ENCODE assay signal across 23 cellular contexts in the genomic region with DNA sequence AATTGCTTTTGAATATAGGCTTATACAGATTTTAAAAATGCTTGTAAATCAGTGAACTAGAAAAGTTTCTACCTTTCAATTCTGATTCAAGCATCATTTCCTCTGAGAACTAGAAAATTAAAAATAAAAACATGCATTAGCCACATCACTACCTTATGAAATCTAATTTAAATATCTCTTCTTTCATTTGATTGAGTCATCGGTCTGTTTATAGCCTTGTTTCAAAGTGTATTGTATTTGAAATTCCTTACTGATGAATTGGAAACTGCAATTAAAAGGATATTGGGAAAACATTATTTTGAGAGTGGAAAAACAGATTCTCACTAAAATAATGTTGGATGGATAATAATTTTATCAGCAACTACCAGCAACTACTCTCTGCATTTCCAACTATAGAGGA.
"Had no signal": no experiment of that assay in that cellular context is flagged by ENCODE, and none has a peak within 500 bp of the region (broad histone marks: within the 10 kb centered on the region; RNA-seq: fewer than 3 reads in every experiment).

No MANE protein-coding gene starts in this region.

- H3K9me3 ChIP-seq: SJSA1 had no signal

- DNase-seq: KBM-7; MV-4-11; NCI-H1048; NCI-H1105; NCI-H1417; NCI-H1436 treated with DMSO at 0.1 percent for 48 hours; NCI-H1694; NCI-H187 treated with DMSO at 0.1 percent for 48 hours; NCI-H2029 treated with DMSO at 0.1 percent for 48 hours; NCI-H226; NCI-H446; NCI-H510A; NCI-H524 treated with DMSO at 0.1 percent for 48 hours; NCI-H69; NCI-H774; NK-92 treated with Interleukin-12 subunit alpha and Interleukin-12 subunit beta, amount 100 ng/mL, for 24 hours; PC-3; Right ventricle myocardium superior; SIG-M5 had no signal

- ATAC-seq: Panc1, PC-3 had no signal

- H3K4me3 ChIP-seq: SJSA1, SK-N-MC had no signal

- H3K4me1 ChIP-seq: SJSA1 had no signal

- H3K27me3 ChIP-seq: SJSA1 had no signal

- H3K27ac ChIP-seq: HL-60, SJSA1, SK-N-MC had no signal

- H3K36me3 ChIP-seq: SJSA1 had no signal
